ENCODE assay signal across 11 cellular contexts in the genomic region with DNA sequence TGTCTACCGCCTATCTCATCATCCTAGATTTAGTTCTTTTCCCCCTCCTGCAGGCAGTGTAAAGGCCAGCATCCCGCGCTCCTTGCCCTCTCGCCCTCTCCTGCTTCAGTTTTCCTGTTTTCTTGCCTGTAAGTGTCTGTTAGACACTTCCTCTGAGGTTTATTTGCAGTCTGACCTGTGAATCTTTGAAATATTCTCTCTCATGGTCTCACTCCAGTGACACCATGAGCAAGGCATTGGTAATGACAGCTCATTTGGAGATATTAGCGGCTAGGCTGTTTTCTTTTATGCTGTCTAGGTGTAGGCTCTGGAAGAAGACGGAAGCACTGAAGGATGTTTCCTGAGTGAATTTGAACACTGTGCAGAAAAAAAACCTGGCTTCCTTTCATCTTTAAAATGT.
DNase-seq lines count a peak whose midpoint lies in the region; ATAC-seq and TF ChIP-seq lines count a peak whose summit lies in the region.
"Had no signal": no experiment of that assay in that cellular context is flagged by ENCODE, and none has a peak within 500 bp of the region (broad histone marks: within the 10 kb centered on the region; RNA-seq: fewer than 3 reads in every experiment).

No MANE protein-coding gene starts in this region.

- CTCF ChIA-PET in activated CD4-positive, alpha-beta memory T cell treated with anti-CD3 and anti-CD28 coated beads, Interleukin-2, amount 10 ng/mL, durations not matched to agents 7 days and 5 days (lab: Charles Lee): no interaction called here
- CTCF ChIA-PET in HEK293T (lab: Yijun Ruan, JAX): no interaction called here

- H3K27me3 ChIP-seq in left lung: no peaks in the 10 kb centered on the region

- no peaks in the 10 kb centered on the region for H3K36me3 Mint-ChIP-seq in activated T-helper 17 cell treated with anti-CD3 and anti-CD28 coated beads, Interleukin-2, amount 50 U/mL, for 72 hours (ENCODE audit: low read depth)
- H3K36me3 Mint-ChIP-seq in activated CD4-positive, alpha-beta memory T cell treated with anti-CD3 and anti-CD28 coated beads, Interleukin-2, amount 10 ng/mL, durations not matched to agents 7 days and 5 days (ENCODE audit: low read depth): no peaks in the 10 kb centered on the region

- H3K9me3 Mint-ChIP-seq in activated T-helper 17 cell treated with anti-CD3 and anti-CD28 coated beads, Interleukin-2, amount 50 U/mL, for 72 hours: no peaks in the 10 kb centered on the region
- no peaks in the 10 kb centered on the region for H3K9me3 Mint-ChIP-seq in activated CD4-positive, alpha-beta memory T cell treated with anti-CD3 and anti-CD28 coated beads, Interleukin-2, amount 10 ng/mL, durations not matched to agents 7 days and 5 days
- H3K9me3 Mint-ChIP-seq: activated B cell treated with CpG ODN at 0.5 μM for 24 hours; activated T-helper 1 cell treated with anti-CD3 and anti-CD28 coated beads, Interleukin-12 subunit alpha, Interleukin-12 subunit beta, Interleukin-2, Interleukin-4 antibody, amounts not matched to agents 30 ng/mL and 10 ng/mL and 1 ng/mL, durations not matched to agents 14 hours and 24 hours and 36 hours had no signal

- H3K27ac ChIP-seq in mesodermal cell (ENCODE audit: low read depth, low read length, severe bottlenecking) (peak overlapping the region; percentile 8), left lung (no peak overlapping the region)

- peak overlapping the region; percentile 3 for H3K27ac Mint-ChIP-seq in activated T-helper 17 cell treated with anti-CD3 and anti-CD28 coated beads, Interleukin-2, amount 50 U/mL, for 72 hours
- no peak overlapping the region for H3K27ac Mint-ChIP-seq in activated CD4-positive, alpha-beta memory T cell treated with anti-CD3 and anti-CD28 coated beads, Interleukin-2, amount 10 ng/mL, durations not matched to agents 7 days and 5 days
- H3K27ac Mint-ChIP-seq: activated B cell treated with CpG ODN at 0.5 μM for 24 hours had no signal

- H3K9me3 ChIP-seq in mesodermal cell (ENCODE audit: control insufficient read depth, low read length): no peaks in the 10 kb centered on the region
- no peaks in the 10 kb centered on the region for H3K9me3 ChIP-seq in left lung

- no peak overlapping the region for H3K4me3 Mint-ChIP-seq in activated T-helper 17 cell treated with anti-CD3 and anti-CD28 coated beads, Interleukin-2, amount 50 U/mL, for 72 hours
- H3K4me3 Mint-ChIP-seq in activated CD4-positive, alpha-beta memory T cell treated with anti-CD3 and anti-CD28 coated beads, Interleukin-2, amount 10 ng/mL, durations not matched to agents 7 days and 5 days: no peak overlapping the region
- H3K4me3 Mint-ChIP-seq: activated B cell treated with CpG ODN at 0.5 μM for 24 hours; activated T-helper 1 cell treated with anti-CD3 and anti-CD28 coated beads, Interleukin-12 subunit alpha, Interleukin-12 subunit beta, Interleukin-2, Interleukin-4 antibody, amounts not matched to agents 30 ng/mL and 10 ng/mL and 1 ng/mL, durations not matched to agents 14 hours and 24 hours and 36 hours had no signal

- H3K27me3 Mint-ChIP-seq in activated T-helper 17 cell treated with anti-CD3 and anti-CD28 coated beads, Interleukin-2, amount 50 U/mL, for 72 hours: no peaks in the 10 kb centered on the region
- H3K27me3 Mint-ChIP-seq in activated CD4-positive, alpha-beta memory T cell treated with anti-CD3 and anti-CD28 coated beads, Interleukin-2, amount 10 ng/mL, durations not matched to agents 7 days and 5 days: no peaks in the 10 kb centered on the region

- WGBS in mesodermal cell (ENCODE audit: insufficient coverage in 2 of 2), 2 experiments: 67 to 73% methylated on average over 3 to 4 of the region's 6 CpGs

- H3K4me1 ChIP-seq in mesodermal cell (ENCODE audit: control insufficient read depth, insufficient read depth, low read length, poor library complexity, severe bottlenecking) (no peaks in the 10 kb centered on the region), left lung (peaks cover 0 to 3% of the 10 kb centered on the region in 2 donors)

- no peak for DNase-seq in left lung
- no peak for DNase-seq in activated CD4-positive, alpha-beta memory T cell treated with anti-CD3 and anti-CD28 coated beads, Interleukin-2, amount 10 ng/mL, durations not matched to agents 7 days and 5 days
- no peak for DNase-seq in HEK293T (ENCODE audit: extremely low spot score)
- DNase-seq: activated B cell treated with CpG ODN at 0.5 μM for 24 hours, COR-L47 had no signal

- H3K4me1 Mint-ChIP-seq in activated T-helper 17 cell treated with anti-CD3 and anti-CD28 coated beads, Interleukin-2, amount 50 U/mL, for 72 hours: peaks cover 11% of the 10 kb centered on the region
- H3K4me1 Mint-ChIP-seq in activated CD4-positive, alpha-beta memory T cell treated with anti-CD3 and anti-CD28 coated beads, Interleukin-2, amount 10 ng/mL, durations not matched to agents 7 days and 5 days: peaks cover 20% of the 10 kb centered on the region

- no peaks in the 10 kb centered on the region for H3K36me3 ChIP-seq in mesodermal cell (ENCODE audit: control insufficient read depth, insufficient read depth, low read length)
- no peaks in the 10 kb centered on the region for H3K36me3 ChIP-seq in left lung

- POLR2A ChIA-PET in activated CD4-positive, alpha-beta memory T cell treated with anti-CD3 and anti-CD28 coated beads, Interleukin-2, amount 10 ng/mL, durations not matched to agents 7 days and 5 days (lab: Charles Lee): no interaction called here
- POLR2A ChIA-PET in HEK293T (lab: Yijun Ruan, JAX): no interaction called here

- H3K4me3 ChIP-seq in mesodermal cell (ENCODE audit: extremely low read depth, insufficient read depth, low read length, poor library complexity, severe bottlenecking): no peak overlapping the region
- H3K4me3 ChIP-seq in left lung: no peak overlapping the region

- intact Hi-C loops in left lung (cut with DNase I): no loop called here

- TF ChIP-seq CTCF in left lung (IDR thresholded peaks at IDR 0.05): no peak

- ATAC-seq in GM18907 (IDR thresholded peaks at IDR 0.05; ENCODE audit: unreplicated experiment): peak; percentile 49
- ATAC-seq in HG03432 (IDR thresholded peaks at IDR 0.05; ENCODE audit: unreplicated experiment): peak; percentile 46
- no peak for ATAC-seq in activated T-helper 17 cell treated with anti-CD3 and anti-CD28 coated beads, Interleukin-2, amount 50 U/mL, for 72 hours (replicated peaks)
- ATAC-seq in left lung: no peak
- ATAC-seq: esophagus mucosa had no signal

TF ChIP-seq in HEK293T, 16 proteins besides CTCF, POLR2A, EP300 and RAD21:
- TF ChIP-seq HDGF (IDR thresholded peaks at IDR 0.05; ENCODE audit: borderline replicate concordance) (no peak), SP1 (IDR thresholded peaks at IDR 0.05) (no peak), LEF1 (IDR thresholded peaks at IDR 0.05; ENCODE audit: borderline replicate concordance) (no peak), CTBP1 (IDR thresholded peaks at IDR 0.05; ENCODE audit: borderline replicate concordance) (no peak), TARDBP (IDR thresholded peaks at IDR 0.05) (no peak), ELF4 (IDR thresholded peaks at IDR 0.05) (no peak), FOXM1 (IDR thresholded peaks at IDR 0.05; ENCODE audit: borderline replicate concordance) (no peak), FOXK2 (IDR thresholded peaks at IDR 0.05) (no peak), FOXA1 (IDR thresholded peaks at IDR 0.05) (no peak), SUZ12 (IDR thresholded peaks at IDR 0.05) (no peak), BHLHE40 (IDR thresholded peaks at IDR 0.05; ENCODE audit: borderline replicate concordance) (no peak), ZNF384 (IDR thresholded peaks at IDR 0.05) (no peak), ARNT (IDR thresholded peaks at IDR 0.05) (no peak), NFRKB (IDR thresholded peaks at IDR 0.05) (no peak), L3MBTL2 (conservative IDR thresholded peaks at IDR 0.05) (no peak)
- TF ChIP-seq, protein P1, sequence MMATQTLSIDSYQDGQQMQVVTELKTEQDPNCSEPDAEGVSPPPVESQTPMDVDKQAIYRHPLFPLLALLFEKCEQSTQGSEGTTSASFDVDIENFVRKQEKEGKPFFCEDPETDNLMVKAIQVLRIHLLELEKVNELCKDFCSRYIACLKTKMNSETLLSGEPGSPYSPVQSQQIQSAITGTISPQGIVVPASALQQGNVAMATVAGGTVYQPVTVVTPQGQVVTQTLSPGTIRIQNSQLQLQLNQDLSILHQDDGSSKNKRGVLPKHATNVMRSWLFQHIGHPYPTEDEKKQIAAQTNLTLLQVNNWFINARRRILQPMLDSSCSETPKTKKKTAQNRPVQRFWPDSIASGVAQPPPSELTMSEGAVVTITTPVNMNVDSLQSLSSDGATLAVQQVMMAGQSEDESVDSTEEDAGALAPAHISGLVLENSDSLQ (IDR thresholded peaks at IDR 0.05): no peak

Comparison
In these comparisons a context has a peak if more than half of its experiments do, and no peak if none do; other contexts are left out.
1. ATAC-seq: peak in GM18907 (single experiment) and HG03432 (single experiment); none in activated T-helper 17 cell treated with anti-CD3 and anti-CD28 coated beads, Interleukin-2, amount 50 U/mL, for 72 hours (single experiment) and left lung (single experiment).